In genomic region chr1:172969611-172970010, GRCh38 we compare ENCODE assay signal across 2 cellular contexts.
TF ChIP-seq lines count a peak whose summit lies in the region.

No MANE protein-coding gene starts in this region.

TF ChIP-seq in IMR-90, 13 proteins besides CTCF, POLR2A, EP300 and RAD21:
- no peak for TF ChIP-seq ELK1 (IDR thresholded peaks at IDR 0.05; ENCODE audit: borderline replicate concordance, low read depth, low read length)
- peak; percentile 60; the same call in 1 of the 2 replicates for TF ChIP-seq CEBPB (IDR thresholded peaks at IDR 0.05; ENCODE audit: low read depth, low read length)

TF ChIP-seq in HepG2, 621 proteins besides CTCF, POLR2A, EP300 and RAD21:
- peak; percentile 94 for TF ChIP-seq BCL6 (CRISPR knock-in tag; IDR thresholded peaks at IDR 0.05)
- TF ChIP-seq, protein P1, sequence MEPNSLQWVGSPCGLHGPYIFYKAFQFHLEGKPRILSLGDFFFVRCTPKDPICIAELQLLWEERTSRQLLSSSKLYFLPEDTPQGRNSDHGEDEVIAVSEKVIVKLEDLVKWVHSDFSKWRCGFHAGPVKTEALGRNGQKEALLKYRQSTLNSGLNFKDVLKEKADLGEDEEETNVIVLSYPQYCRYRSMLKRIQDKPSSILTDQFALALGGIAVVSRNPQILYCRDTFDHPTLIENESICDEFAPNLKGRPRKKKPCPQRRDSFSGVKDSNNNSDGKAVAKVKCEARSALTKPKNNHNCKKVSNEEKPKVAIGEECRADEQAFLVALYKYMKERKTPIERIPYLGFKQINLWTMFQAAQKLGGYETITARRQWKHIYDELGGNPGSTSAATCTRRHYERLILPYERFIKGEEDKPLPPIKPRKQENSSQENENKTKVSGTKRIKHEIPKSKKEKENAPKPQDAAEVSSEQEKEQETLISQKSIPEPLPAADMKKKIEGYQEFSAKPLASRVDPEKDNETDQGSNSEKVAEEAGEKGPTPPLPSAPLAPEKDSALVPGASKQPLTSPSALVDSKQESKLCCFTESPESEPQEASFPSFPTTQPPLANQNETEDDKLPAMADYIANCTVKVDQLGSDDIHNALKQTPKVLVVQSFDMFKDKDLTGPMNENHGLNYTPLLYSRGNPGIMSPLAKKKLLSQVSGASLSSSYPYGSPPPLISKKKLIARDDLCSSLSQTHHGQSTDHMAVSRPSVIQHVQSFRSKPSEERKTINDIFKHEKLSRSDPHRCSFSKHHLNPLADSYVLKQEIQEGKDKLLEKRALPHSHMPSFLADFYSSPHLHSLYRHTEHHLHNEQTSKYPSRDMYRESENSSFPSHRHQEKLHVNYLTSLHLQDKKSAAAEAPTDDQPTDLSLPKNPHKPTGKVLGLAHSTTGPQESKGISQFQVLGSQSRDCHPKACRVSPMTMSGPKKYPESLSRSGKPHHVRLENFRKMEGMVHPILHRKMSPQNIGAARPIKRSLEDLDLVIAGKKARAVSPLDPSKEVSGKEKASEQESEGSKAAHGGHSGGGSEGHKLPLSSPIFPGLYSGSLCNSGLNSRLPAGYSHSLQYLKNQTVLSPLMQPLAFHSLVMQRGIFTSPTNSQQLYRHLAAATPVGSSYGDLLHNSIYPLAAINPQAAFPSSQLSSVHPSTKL (CRISPR knock-in tag; IDR thresholded peaks at IDR 0.05): peak; percentile 35; the same call in 1 of the 2 replicates
- TF ChIP-seq FOXA1 (IDR thresholded peaks at IDR 0.05): no peak
- peak; percentile 81 for TF ChIP-seq FOXA1 (CRISPR knock-in tag; IDR thresholded peaks at IDR 0.05)
- no peak for TF ChIP-seq PHF20 (CRISPR knock-in tag; IDR thresholded peaks at IDR 0.05)
- no peak for TF ChIP-seq ZNF792 (CRISPR knock-in tag; IDR thresholded peaks at IDR 0.05)
- peak; percentile 42 for TF ChIP-seq TEAD3 (CRISPR knock-in tag; optimal IDR thresholded peaks at IDR 0.05; ENCODE audit: borderline replicate concordance)
- TF ChIP-seq ZKSCAN1 (IDR thresholded peaks at IDR 0.05; ENCODE audit: low read length): no peak
- TF ChIP-seq RFX1 (IDR thresholded peaks at IDR 0.05): no peak
- no peak for TF ChIP-seq KLF6 (CRISPR knock-in tag; IDR thresholded peaks at IDR 0.05)
- no peak for TF ChIP-seq ZNF747 (CRISPR knock-in tag; IDR thresholded peaks at IDR 0.05; ENCODE audit: borderline replicate concordance)
- TF ChIP-seq, protein P2, sequence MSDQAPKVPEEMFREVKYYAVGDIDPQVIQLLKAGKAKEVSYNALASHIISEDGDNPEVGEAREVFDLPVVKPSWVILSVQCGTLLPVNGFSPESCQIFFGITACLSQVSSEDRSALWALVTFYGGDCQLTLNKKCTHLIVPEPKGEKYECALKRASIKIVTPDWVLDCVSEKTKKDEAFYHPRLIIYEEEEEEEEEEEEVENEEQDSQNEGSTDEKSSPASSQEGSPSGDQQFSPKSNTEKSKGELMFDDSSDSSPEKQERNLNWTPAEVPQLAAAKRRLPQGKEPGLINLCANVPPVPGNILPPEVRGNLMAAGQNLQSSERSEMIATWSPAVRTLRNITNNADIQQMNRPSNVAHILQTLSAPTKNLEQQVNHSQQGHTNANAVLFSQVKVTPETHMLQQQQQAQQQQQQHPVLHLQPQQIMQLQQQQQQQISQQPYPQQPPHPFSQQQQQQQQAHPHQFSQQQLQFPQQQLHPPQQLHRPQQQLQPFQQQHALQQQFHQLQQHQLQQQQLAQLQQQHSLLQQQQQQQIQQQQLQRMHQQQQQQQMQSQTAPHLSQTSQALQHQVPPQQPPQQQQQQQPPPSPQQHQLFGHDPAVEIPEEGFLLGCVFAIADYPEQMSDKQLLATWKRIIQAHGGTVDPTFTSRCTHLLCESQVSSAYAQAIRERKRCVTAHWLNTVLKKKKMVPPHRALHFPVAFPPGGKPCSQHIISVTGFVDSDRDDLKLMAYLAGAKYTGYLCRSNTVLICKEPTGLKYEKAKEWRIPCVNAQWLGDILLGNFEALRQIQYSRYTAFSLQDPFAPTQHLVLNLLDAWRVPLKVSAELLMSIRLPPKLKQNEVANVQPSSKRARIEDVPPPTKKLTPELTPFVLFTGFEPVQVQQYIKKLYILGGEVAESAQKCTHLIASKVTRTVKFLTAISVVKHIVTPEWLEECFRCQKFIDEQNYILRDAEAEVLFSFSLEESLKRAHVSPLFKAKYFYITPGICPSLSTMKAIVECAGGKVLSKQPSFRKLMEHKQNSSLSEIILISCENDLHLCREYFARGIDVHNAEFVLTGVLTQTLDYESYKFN (CRISPR knock-in tag; conservative IDR thresholded peaks at IDR 0.05): no peak
- TF ChIP-seq, protein P3, sequence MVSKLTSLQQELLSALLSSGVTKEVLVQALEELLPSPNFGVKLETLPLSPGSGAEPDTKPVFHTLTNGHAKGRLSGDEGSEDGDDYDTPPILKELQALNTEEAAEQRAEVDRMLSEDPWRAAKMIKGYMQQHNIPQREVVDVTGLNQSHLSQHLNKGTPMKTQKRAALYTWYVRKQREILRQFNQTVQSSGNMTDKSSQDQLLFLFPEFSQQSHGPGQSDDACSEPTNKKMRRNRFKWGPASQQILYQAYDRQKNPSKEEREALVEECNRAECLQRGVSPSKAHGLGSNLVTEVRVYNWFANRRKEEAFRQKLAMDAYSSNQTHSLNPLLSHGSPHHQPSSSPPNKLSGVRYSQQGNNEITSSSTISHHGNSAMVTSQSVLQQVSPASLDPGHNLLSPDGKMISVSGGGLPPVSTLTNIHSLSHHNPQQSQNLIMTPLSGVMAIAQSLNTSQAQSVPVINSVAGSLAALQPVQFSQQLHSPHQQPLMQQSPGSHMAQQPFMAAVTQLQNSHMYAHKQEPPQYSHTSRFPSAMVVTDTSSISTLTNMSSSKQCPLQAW (CRISPR knock-in tag; IDR thresholded peaks at IDR 0.05): no peak
- peak; percentile 71 for TF ChIP-seq FOXA3 (CRISPR knock-in tag; IDR thresholded peaks at IDR 0.05)
